In the genomic region with DNA sequence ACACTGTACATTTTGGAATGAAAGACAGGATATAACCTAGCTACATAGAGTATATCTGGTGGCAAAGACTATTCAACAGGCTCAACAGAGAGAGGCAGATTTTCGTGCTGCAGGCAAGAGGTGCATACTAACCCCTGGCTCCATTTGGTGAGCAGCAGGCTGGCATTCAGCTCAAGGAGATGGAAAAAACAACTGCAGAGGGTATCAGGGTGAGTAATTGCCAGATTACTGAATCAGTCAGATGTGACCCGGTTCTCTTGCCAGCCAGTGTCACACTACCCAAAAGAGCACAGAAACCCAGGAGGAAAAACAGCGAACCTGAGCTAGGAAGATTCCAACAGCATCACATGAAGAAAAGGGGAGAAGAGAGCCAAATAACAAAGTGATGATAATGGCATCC, we compare ENCODE assay signal across 21 cellular contexts.
DNase-seq lines count a peak whose midpoint lies in the region; ATAC-seq and TF ChIP-seq lines count a peak whose summit lies in the region.
"Had no signal": no experiment of that assay in that cellular context is flagged by ENCODE, and none has a peak within 500 bp of the region (broad histone marks: within the 10 kb centered on the region; RNA-seq: fewer than 3 reads in every experiment).

No MANE protein-coding gene starts in this region.

- H3K4me1 ChIP-seq in thyroid gland (peaks cover 0 to 5% of the 10 kb centered on the region in 2 donors), right cardiac atrium (ENCODE audit: control insufficient read depth, insufficient read depth, low read length) (no peaks in the 10 kb centered on the region)
- no peaks in the 10 kb centered on the region for H3K4me1 ChIP-seq in CD4-positive, alpha-beta memory T cell (ENCODE audit: insufficient read depth, low read length)

- no peak overlapping the region for H3K4me3 Mint-ChIP-seq in activated naive CD8-positive, alpha-beta T cell treated with anti-CD3 and anti-CD28 coated beads, Interleukin-2, amount 50 U/mL, for 24 hours
- H3K4me3 Mint-ChIP-seq in activated naive CD8-positive, alpha-beta T cell treated with anti-CD3 and anti-CD28 coated beads for 36 hours = no peak overlapping the region
- H3K4me3 Mint-ChIP-seq in nephron progenitor cell = no peak overlapping the region
- no peak overlapping the region for H3K4me3 Mint-ChIP-seq in CD4-positive, alpha-beta memory T cell

- ATAC-seq in activated naive CD8-positive, alpha-beta T cell treated with anti-CD3 and anti-CD28 coated beads, Interleukin-2, amount 50 U/mL, for 24 hours = peak; percentile 54
- ATAC-seq in right cardiac atrium = no peak

- CTCF ChIA-PET in CD4-positive, alpha-beta memory T cell (lab: Charles Lee; ENCODE audit: partially characterized antibody) = no interaction called here

- H3K9me3 Mint-ChIP-seq in activated naive CD8-positive, alpha-beta T cell treated with anti-CD3 and anti-CD28 coated beads, Interleukin-2, amount 50 U/mL, for 24 hours = peaks cover 3% of the 10 kb centered on the region
- no peaks in the 10 kb centered on the region for H3K9me3 Mint-ChIP-seq in activated naive CD8-positive, alpha-beta T cell treated with anti-CD3 and anti-CD28 coated beads for 36 hours
- H3K9me3 Mint-ChIP-seq in nephron progenitor cell = no peaks in the 10 kb centered on the region
- H3K9me3 Mint-ChIP-seq in CD4-positive, alpha-beta memory T cell = peaks cover 0 to 4% (median 0%) of the 10 kb centered on the region in 8 donors

- no peaks in the 10 kb centered on the region for H3K36me3 Mint-ChIP-seq in activated naive CD8-positive, alpha-beta T cell treated with anti-CD3 and anti-CD28 coated beads, Interleukin-2, amount 50 U/mL, for 24 hours (ENCODE audit: low read depth)
- H3K36me3 Mint-ChIP-seq in activated naive CD8-positive, alpha-beta T cell treated with anti-CD3 and anti-CD28 coated beads for 36 hours = no peaks in the 10 kb centered on the region
- H3K36me3 Mint-ChIP-seq in nephron progenitor cell (ENCODE audit: low read depth) = no peaks in the 10 kb centered on the region
- H3K36me3 Mint-ChIP-seq in CD4-positive, alpha-beta memory T cell = no peaks in the 10 kb centered on the region

- TF ChIP-seq CTCF in nephron progenitor cell (IDR thresholded peaks at IDR 0.05) (no peak), thyroid gland (IDR thresholded peaks at IDR 0.05) (no peak)

- H3K36me3 ChIP-seq in thyroid gland = no peaks in the 10 kb centered on the region
- H3K36me3 ChIP-seq in CD4-positive, alpha-beta memory T cell (ENCODE audit: insufficient read depth, low read length) = no peaks in the 10 kb centered on the region

- POLR2A ChIA-PET in CD4-positive, alpha-beta memory T cell (lab: Charles Lee; ENCODE audit: partially characterized antibody) = no interaction called here

- H3K4me3 ChIP-seq in thyroid gland (replicated peaks in 1 of 3) (no peak overlapping the region), right cardiac atrium (ENCODE audit: low read length) (no peak overlapping the region)
- H3K4me3 ChIP-seq in CD4-positive, alpha-beta memory T cell (ENCODE audit: low read length in 2 of 2) = no peak overlapping the region
- H3K4me3 ChIP-seq: SK-N-MC had no signal

- intact Hi-C loops in thyroid gland (cut with DNase I) (no loop called here), right cardiac atrium (cut with DNase I) (no loop called here)
- intact Hi-C loops in CD4-positive, alpha-beta memory T cell (cut with micrococcal nuclease) = no loop called here

- H3K9me3 ChIP-seq in thyroid gland = no peaks in the 10 kb centered on the region
- H3K9me3 ChIP-seq in CD4-positive, alpha-beta memory T cell (ENCODE audit: control insufficient read depth in 1 of 2, low read length in 2 of 2) = no peaks in the 10 kb centered on the region
- no peaks in the 10 kb centered on the region for H3K9me3 ChIP-seq in right cardiac atrium (ENCODE audit: control insufficient read depth, low read length)

- H3K27me3 ChIP-seq in thyroid gland = no peaks in the 10 kb centered on the region
- no peaks in the 10 kb centered on the region for H3K27me3 ChIP-seq in CD4-positive, alpha-beta memory T cell (ENCODE audit: insufficient read depth, low read length)
- H3K27me3 ChIP-seq in right cardiac atrium (ENCODE audit: control insufficient read depth, insufficient read depth) = no peaks in the 10 kb centered on the region

- TF ChIP-seq POLR2A in thyroid gland (IDR thresholded peaks at IDR 0.05) = no peak

- WGBS in thyroid gland, 2 donors = 19 to 23% methylated on average over 3 of the region's 3 CpGs
- WGBS in right cardiac atrium = 77% methylated on average over 3 of the region's 3 CpGs

- peaks cover 2% of the 10 kb centered on the region for H3K27me3 Mint-ChIP-seq in activated naive CD8-positive, alpha-beta T cell treated with anti-CD3 and anti-CD28 coated beads, Interleukin-2, amount 50 U/mL, for 24 hours
- H3K27me3 Mint-ChIP-seq in activated naive CD8-positive, alpha-beta T cell treated with anti-CD3 and anti-CD28 coated beads for 36 hours = peaks cover 13% of the 10 kb centered on the region
- peaks cover 5% of the 10 kb centered on the region for H3K27me3 Mint-ChIP-seq in nephron progenitor cell (ENCODE audit: low read depth, poor library complexity)
- H3K27me3 Mint-ChIP-seq in CD4-positive, alpha-beta memory T cell = peaks cover 0 to 1% of the 10 kb centered on the region in 2 donors

- no peaks in the 10 kb centered on the region for H3K4me1 Mint-ChIP-seq in activated naive CD8-positive, alpha-beta T cell treated with anti-CD3 and anti-CD28 coated beads, Interleukin-2, amount 50 U/mL, for 24 hours
- no peaks in the 10 kb centered on the region for H3K4me1 Mint-ChIP-seq in activated naive CD8-positive, alpha-beta T cell treated with anti-CD3 and anti-CD28 coated beads for 36 hours
- H3K4me1 Mint-ChIP-seq in nephron progenitor cell = peaks cover 21% of the 10 kb centered on the region
- H3K4me1 Mint-ChIP-seq in CD4-positive, alpha-beta memory T cell = no peaks in the 10 kb centered on the region

- H3K27ac ChIP-seq in thyroid gland (no peak overlapping the region), right cardiac atrium (ENCODE audit: low read length) (no peak overlapping the region)
- H3K27ac ChIP-seq in CD4-positive, alpha-beta memory T cell (ENCODE audit: low read depth, low read length) = no peak overlapping the region
- H3K27ac ChIP-seq: C4-2B, RWPE1, SK-N-MC had no signal

- no peak for DNase-seq in activated naive CD8-positive, alpha-beta T cell treated with anti-CD3 and anti-CD28 coated beads, Interleukin-2, amount 50 U/mL, for 24 hours
- DNase-seq in activated naive CD8-positive, alpha-beta T cell treated with anti-CD3 and anti-CD28 coated beads for 36 hours = no peak
- DNase-seq in NCI-H2171 treated with DMSO at 0.1 percent for 48 hours (lab: John Stamatoyannopoulos, UW) = peak; percentile 48
- DNase-seq in nephron progenitor cell = no peak
- peak; percentile 42 to 70 for DNase-seq in thyroid gland
- no peak for DNase-seq in cortex of kidney (lab: John Stamatoyannopoulos, UW)
- DNase-seq in CD4-positive, alpha-beta memory T cell = no peak
- no peak for DNase-seq in right cardiac atrium
- DNase-seq: AML-193, DMS79, KBM-7, MM.1S, NCI-H1092, NCI-H1436 treated with DMSO at 0.1 percent for 48 hours, NCI-H2081, NCI-H748 treated with DMSO at 0.1 percent for 48 hours, SHP77 treated with DMSO at 0.1 percent for 48 hours, SW 1271 had no signal

- no peak overlapping the region for H3K27ac Mint-ChIP-seq in activated naive CD8-positive, alpha-beta T cell treated with anti-CD3 and anti-CD28 coated beads, Interleukin-2, amount 50 U/mL, for 24 hours
- no peak overlapping the region for H3K27ac Mint-ChIP-seq in activated naive CD8-positive, alpha-beta T cell treated with anti-CD3 and anti-CD28 coated beads for 36 hours
- H3K27ac Mint-ChIP-seq in nephron progenitor cell = peak overlapping the region; percentile 27
- H3K27ac Mint-ChIP-seq in CD4-positive, alpha-beta memory T cell = no peak overlapping the region

Comparison
In these comparisons a context has a peak if more than half of its experiments do, and no peak if none do; other contexts are left out.
1. DNase-seq: peak in NCI-H2171 treated with DMSO at 0.1 percent for 48 hours (single experiment) and thyroid gland (2 of 2); none in activated naive CD8-positive, alpha-beta T cell treated with anti-CD3 and anti-CD28 coated beads, Interleukin-2, amount 50 U/mL, for 24 hours (single experiment), activated naive CD8-positive, alpha-beta T cell treated with anti-CD3 and anti-CD28 coated beads for 36 hours (single experiment), nephron progenitor cell (single experiment), cortex of kidney (single experiment), CD4-positive, alpha-beta memory T cell (0 of 5) and right cardiac atrium (0 of 3).